10 cellular contexts compared by ENCODE assay signal in genomic region chr6:158758941-158759479, GRCh38.
DNase-seq lines count a peak whose midpoint lies in the region; ATAC-seq and TF ChIP-seq lines count a peak whose summit lies in the region.
"Had no signal": no experiment of that assay in that cellular context is flagged by ENCODE, and none has a peak within 500 bp of the region (broad histone marks: within the 10 kb centered on the region; RNA-seq: fewer than 3 reads in every experiment).

No MANE protein-coding gene starts in this region.

- H3K9me3 ChIP-seq in neural progenitor cell (ENCODE audit: low read depth), result no peaks in the 10 kb centered on the region
- H3K9me3 ChIP-seq: A549 had no signal

- no peak overlapping the region for H3K4me3 Mint-ChIP-seq in activated CD4-positive, alpha-beta T cell treated with anti-CD3 and anti-CD28 coated beads, Interleukin-2, amount 10 ng/mL, durations not matched to agents 24 days and 14 days
- H3K4me3 Mint-ChIP-seq in neural progenitor cell (no peak overlapping the region), immature natural killer cell (no peak overlapping the region)

- H2AFZ ChIP-seq in neural progenitor cell (replicated peaks), result no peak overlapping the region

- no peaks in the 10 kb centered on the region for H4K20me1 ChIP-seq in neural progenitor cell (ENCODE audit: low read depth)

- TF ChIP-seq CTCF in neural progenitor cell (IDR thresholded peaks at IDR 0.05), result no peak
- TF ChIP-seq CTCF in foreskin fibroblast (IDR thresholded peaks at IDR 0.05; ENCODE audit: low read depth, low read length), result no peak

- H3K4me1 Mint-ChIP-seq in activated CD4-positive, alpha-beta T cell treated with anti-CD3 and anti-CD28 coated beads, Interleukin-2, amount 10 ng/mL, durations not matched to agents 24 days and 14 days, result no peaks in the 10 kb centered on the region
- H3K4me1 Mint-ChIP-seq in neural progenitor cell (peaks cover 38% of the 10 kb centered on the region), immature natural killer cell (peaks cover 0 to 2% of the 10 kb centered on the region in 2 donors)

- H3K36me3 Mint-ChIP-seq in activated CD4-positive, alpha-beta T cell treated with anti-CD3 and anti-CD28 coated beads, Interleukin-2, amount 10 ng/mL, durations not matched to agents 24 days and 14 days (ENCODE audit: low read depth), result peaks cover 56% of the 10 kb centered on the region
- H3K36me3 Mint-ChIP-seq in neural progenitor cell, result peaks cover 1% of the 10 kb centered on the region
- peaks cover 7 to 40% (median 10%) of the 10 kb centered on the region in 3 donors for H3K36me3 Mint-ChIP-seq in immature natural killer cell

- H3K36me3 ChIP-seq in neural progenitor cell, result no peaks in the 10 kb centered on the region

- peaks cover 18% of the 10 kb centered on the region for H3F3A ChIP-seq in neural progenitor cell (ENCODE audit: low read depth)

- no peak for DNase-seq in activated CD4-positive, alpha-beta T cell treated with anti-CD3 and anti-CD28 coated beads, Interleukin-2, amount 10 ng/mL, durations not matched to agents 24 days and 14 days
- DNase-seq in activated CD4-positive, alpha-beta T cell treated with anti-CD3 and anti-CD28 coated beads, Interleukin-2, amount 50 U/mL, for 48 hours, result no peak
- DNase-seq in NCI-H2029 treated with DMSO at 0.1 percent for 48 hours (lab: John Stamatoyannopoulos, UW), result peak; percentile 22
- peak; percentile 37 for DNase-seq in SK-N-DZ (ENCODE audit: low spot score)
- DNase-seq in neural progenitor cell (ENCODE audit: low spot score), result no peak
- DNase-seq in foreskin fibroblast, result no peak
- DNase-seq in immature natural killer cell, result no peak
- DNase-seq: DMS79 had no signal

- no peaks in the 10 kb centered on the region for H3K27me3 ChIP-seq in neural progenitor cell

- H3K4me1 ChIP-seq in neural progenitor cell, result peaks cover 16% of the 10 kb centered on the region
- H3K4me1 ChIP-seq: A549 had no signal

- H3K27ac Mint-ChIP-seq in activated CD4-positive, alpha-beta T cell treated with anti-CD3 and anti-CD28 coated beads, Interleukin-2, amount 10 ng/mL, durations not matched to agents 24 days and 14 days, result peak overlapping the region; percentile 53
- peak overlapping the region; percentile 24 for H3K27ac Mint-ChIP-seq in neural progenitor cell
- H3K27ac Mint-ChIP-seq in immature natural killer cell, result peak overlapping the region in 2 of 6 donors; percentile 67 to 69

- ATAC-seq in GM21786 (IDR thresholded peaks at IDR 0.05; ENCODE audit: unreplicated experiment), result no peak

- intact Hi-C loops in activated CD4-positive, alpha-beta T cell treated with anti-CD3 and anti-CD28 coated beads, Interleukin-2, amount 10 ng/mL, durations not matched to agents 24 days and 14 days (cut with micrococcal nuclease), result no loop called here

- no peak overlapping the region for H3K4me2 ChIP-seq in neural progenitor cell
- H3K4me2 ChIP-seq: A549 had no signal

- H3K9ac ChIP-seq in neural progenitor cell, result no peak overlapping the region

- no peak overlapping the region for H3K27ac ChIP-seq in neural progenitor cell
- H3K27ac ChIP-seq: A549 had no signal

- no peak overlapping the region for H3K4me3 ChIP-seq in neural progenitor cell
- H3K4me3 ChIP-seq in foreskin fibroblast (ENCODE audit: low read depth in 1 of 2, low read length in 2 of 2), result no peak overlapping the region
- H3K4me3 ChIP-seq: A549 had no signal

- H3K79me2 ChIP-seq in neural progenitor cell (ENCODE audit: low read depth), result no peaks in the 10 kb centered on the region

- H3K9me3 Mint-ChIP-seq in activated CD4-positive, alpha-beta T cell treated with anti-CD3 and anti-CD28 coated beads, Interleukin-2, amount 10 ng/mL, durations not matched to agents 24 days and 14 days, result no peaks in the 10 kb centered on the region
- H3K9me3 Mint-ChIP-seq in neural progenitor cell (no peaks in the 10 kb centered on the region), immature natural killer cell (no peaks in the 10 kb centered on the region)

- H3K27me3 Mint-ChIP-seq in activated CD4-positive, alpha-beta T cell treated with anti-CD3 and anti-CD28 coated beads, Interleukin-2, amount 10 ng/mL, durations not matched to agents 24 days and 14 days, result no peaks in the 10 kb centered on the region
- H3K27me3 Mint-ChIP-seq in neural progenitor cell (ENCODE audit: insufficient read depth, low read depth) (peaks cover 7% of the 10 kb centered on the region), immature natural killer cell (ENCODE audit: low read depth in 3 of 3) (peaks cover 0 to 20% (median 8%) of the 10 kb centered on the region in 3 donors)

Comparison
In these comparisons a context has a peak if more than half of its experiments do, and no peak if none do; other contexts are left out.
1. DNase-seq: peak in NCI-H2029 treated with DMSO at 0.1 percent for 48 hours (single experiment) and SK-N-DZ (single experiment); none in activated CD4-positive, alpha-beta T cell treated with anti-CD3 and anti-CD28 coated beads, Interleukin-2, amount 10 ng/mL, durations not matched to agents 24 days and 14 days (single experiment), activated CD4-positive, alpha-beta T cell treated with anti-CD3 and anti-CD28 coated beads, Interleukin-2, amount 50 U/mL, for 48 hours (0 of 2), neural progenitor cell (single experiment), foreskin fibroblast (0 of 2) and immature natural killer cell (0 of 3).